ENCODE assay signal across 19 cellular contexts in the genomic region with DNA sequence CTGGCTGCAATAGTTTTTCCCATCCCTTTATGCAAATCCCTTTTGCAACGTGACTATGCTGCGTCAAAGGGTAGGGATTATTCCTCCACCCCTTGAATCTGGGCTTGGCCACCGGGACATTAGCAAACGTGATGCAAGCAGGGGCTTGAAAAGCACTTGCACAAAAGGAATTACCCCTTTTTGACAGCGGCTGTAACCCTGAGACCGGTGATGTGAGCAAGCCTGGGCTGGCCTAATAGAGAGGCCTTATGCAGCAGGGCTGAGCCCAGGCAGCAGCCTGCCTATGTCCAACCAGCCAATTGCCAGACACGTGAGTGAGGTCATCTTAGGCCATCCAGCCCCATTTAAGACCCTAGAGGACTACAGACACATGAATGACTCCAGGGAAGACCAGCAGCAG. TPM values are rescaled to one million over a fixed set of nuclear protein-coding genes. Genes with fewer than 3 reads are reported as not detected.
DNase-seq lines count a peak whose midpoint lies in the region; ATAC-seq, FAIRE-seq and TF ChIP-seq lines count a peak whose summit lies in the region.
"Had no signal": no experiment of that assay in that cellular context is flagged by ENCODE, and none has a peak within 500 bp of the region (broad histone marks: within the 10 kb centered on the region; RNA-seq: fewer than 3 reads in every experiment).

No MANE protein-coding gene starts in this region.

- FAIRE-seq in keratinocyte (lab: Jason Lieb, UNC): peak; percentile 97
- FAIRE-seq: colon had no signal

- H3K9me3 ChIP-seq in breast epithelium (peaks cover 0 to 6% of the 10 kb centered on the region in 2 donors), keratinocyte (ENCODE audit: control insufficient read depth, low read depth, low read length) (no peaks in the 10 kb centered on the region)
- H3K9me3 ChIP-seq: gastrocnemius medialis, MG63 had no signal

- peak overlapping the region; percentile 84 for H2AFZ ChIP-seq in keratinocyte (ENCODE audit: control insufficient read depth, low read length)

- DNase-seq in MCF 10A (ENCODE audit: unreplicated experiment) (peak; percentile 61), breast epithelium (ENCODE audit: low spot score in 2 of 2) (no peak), SK-N-DZ (ENCODE audit: low spot score) (peak; percentile 69), keratinocyte (ENCODE audit: low read depth, low spot score) (peak; percentile 95), NCI-H1417 treated with DMSO at 0.1 percent for 48 hours (lab: John Stamatoyannopoulos, UW) (no peak), SKM-1 treated with dmso at 0.1 percent for 144 hours (lab: John Stamatoyannopoulos, UW; ENCODE audit: unreplicated experiment) (no peak)
- DNase-seq: CD4-positive, alpha-beta memory T cell; EL; gastrocnemius medialis; left ventricle myocardium inferior; MG63; NK-92 treated with Interleukin-12 subunit alpha and Interleukin-12 subunit beta, amount 100 ng/mL, for 24 hours had no signal

- TF ChIP-seq CTCF in MCF 10A (IDR thresholded peaks at IDR 0.05; ENCODE audit: unreplicated experiment): no peak
- TF ChIP-seq CTCF in breast epithelium (IDR thresholded peaks at IDR 0.05): no peak
- TF ChIP-seq CTCF in keratinocyte (optimal IDR thresholded peaks at IDR 0.05 in 1 of 3, IDR thresholded peaks at IDR 0.05 in 1 of 3, conservative IDR thresholded peaks at IDR 0.05 in 1 of 3; ENCODE audit: extremely low read depth in 1 of 3, insufficient read depth in 2 of 3, low read length in 3 of 3): no peak

- no peaks in the 10 kb centered on the region for H4K20me1 ChIP-seq in keratinocyte (ENCODE audit: control insufficient read depth, extremely low read depth, insufficient read depth, low read length)

- CTCF ChIA-PET in MCF 10A (lab: Yijun Ruan, JAX): interaction anchor here (0.6 kb wide), 1 partner anchor 93 kb away, joined by 3 read pairs; no protein-coding TSS in a partner anchor

- dilution Hi-C loops in keratinocyte (cut with MboI; ENCODE audit: extremely low pct_ligation_motif_present, low sequenced_read_pairs): no loop called here

- peak overlapping the region; percentile 49 for H3K27ac Mint-ChIP-seq in MCF 10A (ENCODE audit: low read depth, unreplicated experiment)
- H3K27ac Mint-ChIP-seq: activated naive CD4-positive, alpha-beta T cell treated with anti-CD3 and anti-CD28 coated beads, Interleukin-2, amount 50 U/mL, for 24 hours; stimulated activated memory B cell treated with anti-CD40 and anti-IgM and Interleukin-4, amounts not matched to agents 10 μg/mL and 1 μg/mL and 100 μg/mL, for 72 hours had no signal

- H3K27me3 Mint-ChIP-seq in MCF 10A (ENCODE audit: insufficient read depth, unreplicated experiment): no peaks in the 10 kb centered on the region
- H3K27me3 Mint-ChIP-seq: activated CD8-positive, alpha-beta T cell treated with anti-CD3 and anti-CD28 coated beads for 36 hours; activated naive CD4-positive, alpha-beta T cell treated with anti-CD3 and anti-CD28 coated beads, Interleukin-2, amount 50 U/mL, for 24 hours had no signal

- peaks cover 11% of the 10 kb centered on the region for H3K9me3 Mint-ChIP-seq in MCF 10A (ENCODE audit: unreplicated experiment)
- H3K9me3 Mint-ChIP-seq: activated naive CD4-positive, alpha-beta T cell treated with anti-CD3 and anti-CD28 coated beads, Interleukin-2, amount 50 U/mL, for 24 hours; stimulated activated memory B cell treated with anti-CD40 and anti-IgM and Interleukin-4, amounts not matched to agents 10 μg/mL and 1 μg/mL and 100 μg/mL, for 72 hours had no signal

- intact Hi-C loops in MCF 10A (cut with micrococcal nuclease) (no loop called here), breast epithelium (cut with DNase I; ENCODE audit: low total_unique reads) (no loop called here)

- H3K36me3 ChIP-seq in breast epithelium: no peaks in the 10 kb centered on the region
- H3K36me3 ChIP-seq in keratinocyte (ENCODE audit: control insufficient read depth in 2 of 2, extremely low read depth in 1 of 2, insufficient read depth in 2 of 2, low read length in 2 of 2): no peaks in the 10 kb centered on the region
- H3K36me3 ChIP-seq: gastrocnemius medialis, left ventricle myocardium inferior, MG63, upper lobe of left lung had no signal

- H3K9me1 ChIP-seq in keratinocyte (ENCODE audit: control insufficient read depth, extremely low read depth, insufficient read depth, low read length): no peaks in the 10 kb centered on the region

- H3K4me1 Mint-ChIP-seq in MCF 10A (ENCODE audit: insufficient read depth, unreplicated experiment): peaks cover 18% of the 10 kb centered on the region

- H3K27ac ChIP-seq in breast epithelium: no peak overlapping the region
- peak overlapping the region; percentile 96 for H3K27ac ChIP-seq in keratinocyte (ENCODE audit: control insufficient read depth, insufficient read depth, low read length)
- H3K27ac ChIP-seq: gastrocnemius medialis, left ventricle myocardium inferior, upper lobe of left lung had no signal

- no peak overlapping the region for H3K4me3 ChIP-seq in breast epithelium
- peak overlapping the region; percentile 25 to 63 (median 38) for H3K4me3 ChIP-seq in keratinocyte (ENCODE audit: control insufficient read depth in 2 of 3, extremely low read depth in 1 of 3, insufficient read depth in 2 of 3, low read depth in 1 of 3, low read length in 3 of 3)
- H3K4me3 ChIP-seq: gastrocnemius medialis, left ventricle myocardium inferior, MG63, upper lobe of left lung had no signal

- peak overlapping the region; percentile 86 for H3K4me2 ChIP-seq in keratinocyte (ENCODE audit: control insufficient read depth, extremely low read depth, insufficient read depth, low read depth, low read length)

- H3K9ac ChIP-seq in keratinocyte (ENCODE audit: control insufficient read depth, extremely low read depth, insufficient read depth, low read length): peak overlapping the region; percentile 79

- no peak for TF ChIP-seq POLR2A in breast epithelium (IDR thresholded peaks at IDR 0.05)

- ATAC-seq in GM18520 (IDR thresholded peaks at IDR 0.05; ENCODE audit: unreplicated experiment) (no peak), HG03039 (IDR thresholded peaks at IDR 0.05; ENCODE audit: unreplicated experiment) (no peak)
- ATAC-seq: gastrocnemius medialis; stimulated activated memory B cell treated with anti-CD40 and anti-IgM and Interleukin-4, amounts not matched to agents 10 μg/mL and 1 μg/mL and 100 μg/mL, for 72 hours had no signal

- POLR2A ChIA-PET in MCF 10A (lab: Yijun Ruan, JAX): interaction anchor here (0.6 to 6.8 kb wide), 7 partner anchors 9 to 1583 kb away, joined by 3 to 66 read pairs (median 4); partner anchors contain the start of genes METTL16 and PAFAH1B1

- peak overlapping the region; percentile 25 for H3K4me3 Mint-ChIP-seq in MCF 10A (ENCODE audit: unreplicated experiment)
- H3K4me3 Mint-ChIP-seq: activated CD8-positive, alpha-beta T cell treated with anti-CD3 and anti-CD28 coated beads for 36 hours; activated naive CD4-positive, alpha-beta T cell treated with anti-CD3 and anti-CD28 coated beads, Interleukin-2, amount 50 U/mL, for 24 hours; stimulated activated memory B cell treated with anti-CD40 and anti-IgM and Interleukin-4, amounts not matched to agents 10 μg/mL and 1 μg/mL and 100 μg/mL, for 72 hours had no signal

- BruUV-seq in MCF 10A (replicated peaks; lab: Mats Ljungman, UMichigan): no TSS peak

- no peaks in the 10 kb centered on the region for H3K4me1 ChIP-seq in breast epithelium
- peaks cover 21% of the 10 kb centered on the region for H3K4me1 ChIP-seq in keratinocyte (ENCODE audit: control insufficient read depth, extremely low read depth, insufficient read depth, low read length)
- H3K4me1 ChIP-seq: gastrocnemius medialis, left ventricle myocardium inferior had no signal

- H3K27me3 ChIP-seq in breast epithelium (no peaks in the 10 kb centered on the region), keratinocyte (ENCODE audit: control insufficient read depth, extremely low read depth, insufficient read depth, low read length) (no peaks in the 10 kb centered on the region)
- H3K27me3 ChIP-seq: gastrocnemius medialis, MG63, upper lobe of left lung had no signal

- peaks cover 4% of the 10 kb centered on the region for H3K36me3 Mint-ChIP-seq in MCF 10A (ENCODE audit: insufficient read depth, unreplicated experiment)
- H3K36me3 Mint-ChIP-seq: activated naive CD4-positive, alpha-beta T cell treated with anti-CD3 and anti-CD28 coated beads, Interleukin-2, amount 50 U/mL, for 24 hours; CD4-positive, alpha-beta memory T cell; stimulated activated memory B cell treated with anti-CD40 and anti-IgM and Interleukin-4, amounts not matched to agents 10 μg/mL and 1 μg/mL and 100 μg/mL, for 72 hours had no signal

- no peaks in the 10 kb centered on the region for H3K79me2 ChIP-seq in keratinocyte (ENCODE audit: control insufficient read depth, insufficient read depth, low read length)

RNA-seq across cellular contexts. Expression of gene PAFAH1B1, which starts 30.4 kb away (rescaled TPM):
- 170 and 192 TPM in 2 replicates for total RNA-seq in MCF 10A (2022)
- 100 to 1,000 TPM in 2 of 3 donors, 10 to 100 TPM in 1; 99.5 to 134 (median 119) TPM for total RNA-seq in breast epithelium
- polyA plus RNA-seq in SK-N-DZ (2014; cell fraction: cytosol; rRNA removed): 69.7 and 74.1 TPM in 2 replicates
- 65.8 and 89.7 TPM in 2 replicates for polyA plus RNA-seq in SK-N-DZ (2014; cell fraction: nucleus; rRNA removed)
- 88.6 to 119 TPM (median 96.5 TPM) in 3 replicates for polyA plus RNA-seq in keratinocyte
- polyA plus RNA-seq in keratinocyte (2011; ENCODE audit: low read depth): 333 TPM
- 77.8 and 136 TPM in 2 replicates for polyA plus RNA-seq in keratinocyte (2011; cell fraction: cytosol; rRNA removed)
- polyA plus RNA-seq in keratinocyte (2011; cell fraction: nucleus; rRNA removed): 120 and 147 TPM in 2 replicates
- 121 and 184 TPM in 2 replicates for polyA plus RNA-seq in keratinocyte (2012; ENCODE audit: low replicate concordance)
- 83.5 to 144 TPM (median 136 TPM) in 3 replicates for polyA minus RNA-seq in keratinocyte
- 53.9 TPM for polyA minus RNA-seq in keratinocyte (2011; cell fraction: cytosol; rRNA and poly(A)+ RNA removed)
- 46.7 and 106 TPM in 2 replicates for polyA minus RNA-seq in keratinocyte (2011; cell fraction: nucleus; rRNA and poly(A)+ RNA removed)

RNA-seq across cellular contexts. Expression of gene METTL16, which starts 51.4 kb away (rescaled TPM):
- total RNA-seq in MCF 10A (2022) (37.6 and 41.4 TPM in 2 replicates), breast epithelium (10 to 100 TPM; 25.6 to 46.4 (median 26.9) TPM)
- polyA plus RNA-seq in SK-N-DZ (2014; cell fraction: cytosol; rRNA removed): 31.3 and 52.9 TPM in 2 replicates
- 29.9 and 45.0 TPM in 2 replicates for polyA plus RNA-seq in SK-N-DZ (2014; cell fraction: nucleus; rRNA removed)
- polyA plus RNA-seq in keratinocyte: 13.4 to 17.8 TPM (median 16.6 TPM) in 3 replicates
- polyA plus RNA-seq in keratinocyte (2011; ENCODE audit: low read depth): 13.8 TPM
- polyA plus RNA-seq in keratinocyte (2011; cell fraction: cytosol; rRNA removed): 12.7 and 16.0 TPM in 2 replicates
- 22.6 and 23.6 TPM in 2 replicates for polyA plus RNA-seq in keratinocyte (2011; cell fraction: nucleus; rRNA removed)
- polyA plus RNA-seq in keratinocyte (2012; ENCODE audit: low replicate concordance): 17.7 and 18.7 TPM in 2 replicates
- polyA minus RNA-seq in keratinocyte: 7.1 to 17.0 TPM (median 12.9 TPM) in 3 replicates
- 16.7 TPM for polyA minus RNA-seq in keratinocyte (2011; cell fraction: cytosol; rRNA and poly(A)+ RNA removed)
- 10.9 and 18.2 TPM in 2 replicates for polyA minus RNA-seq in keratinocyte (2011; cell fraction: nucleus; rRNA and poly(A)+ RNA removed)

Comparison
In these comparisons a context has a peak if more than half of its experiments do, and no peak if none do; other contexts are left out.
1. DNase-seq: peak in MCF 10A (single experiment), SK-N-DZ (single experiment) and keratinocyte (single experiment); none in breast epithelium (0 of 2), NCI-H1417 treated with DMSO at 0.1 percent for 48 hours (single experiment) and SKM-1 treated with dmso at 0.1 percent for 144 hours (single experiment).
2. H3K4me3 ChIP-seq: peak in keratinocyte (3 of 3); none in breast epithelium (0 of 3).